Comparison of ENCODE assay signal across 14 cellular contexts in genomic region chr11:10379871-10380568, GRCh38.
DNase-seq lines count a peak whose midpoint lies in the region; FAIRE-seq and TF ChIP-seq lines count a peak whose summit lies in the region.
"Had no signal": no experiment of that assay in that cellular context is flagged by ENCODE, and none has a peak within 500 bp of the region (broad histone marks: within the 10 kb centered on the region; RNA-seq: fewer than 3 reads in every experiment).

No MANE protein-coding gene starts in this region.

- H3K27ac ChIP-seq in astrocyte (ENCODE audit: low read depth, low read length) (peak overlapping the region; percentile 17), muscle layer of colon (ENCODE audit: low read depth, low read length) (peak overlapping the region; percentile 27)

- H3K4me3 Mint-ChIP-seq in astrocyte (ENCODE audit: unreplicated experiment) (no peak overlapping the region), CD14-positive monocyte (no peak overlapping the region)
- H3K4me3 Mint-ChIP-seq: activated naive CD4-positive, alpha-beta T cell treated with anti-CD3 and anti-CD28 coated beads, Interleukin-2, amount 10 ng/mL, durations not matched to agents 7 days and 5 days had no signal

- peaks cover 3% of the 10 kb centered on the region for H3K27me3 Mint-ChIP-seq in astrocyte (ENCODE audit: low read depth, unreplicated experiment)
- H3K27me3 Mint-ChIP-seq in CD14-positive monocyte (ENCODE audit: low read depth in 3 of 3) = peaks cover 0 to 6% (median 5%) of the 10 kb centered on the region in 3 donors

- no peaks in the 10 kb centered on the region for H4K20me1 ChIP-seq in astrocyte (ENCODE audit: insufficient read depth, low read length)

- H3K36me3 Mint-ChIP-seq in astrocyte (ENCODE audit: low read depth, unreplicated experiment) = peaks cover 5% of the 10 kb centered on the region
- no peaks in the 10 kb centered on the region for H3K36me3 Mint-ChIP-seq in CD14-positive monocyte
- H3K36me3 Mint-ChIP-seq: activated naive CD4-positive, alpha-beta T cell treated with anti-CD3 and anti-CD28 coated beads, Interleukin-2, amount 10 ng/mL, durations not matched to agents 7 days and 5 days had no signal

- H3K4me3 ChIP-seq in astrocyte (ENCODE audit: insufficient read depth, low read depth, low read length) (no peak overlapping the region), muscle layer of colon (ENCODE audit: low read depth in 1 of 2, low read length in 2 of 2) (no peak overlapping the region)
- H3K4me3 ChIP-seq: mucosa of descending colon had no signal

- no peaks in the 10 kb centered on the region for H3K36me3 ChIP-seq in astrocyte (ENCODE audit: insufficient read depth, low read length)
- no peaks in the 10 kb centered on the region for H3K36me3 ChIP-seq in muscle layer of colon (ENCODE audit: insufficient read depth, low read length)
- H3K36me3 ChIP-seq: BE2C had no signal

- intact Hi-C loops in CD14-positive monocyte (cut with micrococcal nuclease) = no loop called here

- DNase-seq in DMS153 (lab: John Stamatoyannopoulos, UW) (peak; percentile 95), NCI-H1436 treated with DMSO at 0.1 percent for 48 hours (lab: John Stamatoyannopoulos, UW) (peak; percentile 23), astrocyte (ENCODE audit: low read depth) (no peak), CD14-positive monocyte (ENCODE audit: low spot score) (no peak), HK-2 (ENCODE audit: unreplicated experiment) (no peak), putamen (ENCODE audit: low spot score) (no peak), hippocampal formation (lab: John Stamatoyannopoulos, UW) (no peak)
- DNase-seq: activated naive CD4-positive, alpha-beta T cell treated with anti-CD3 and anti-CD28 coated beads, Interleukin-2, amount 10 ng/mL, durations not matched to agents 7 days and 5 days; BE2C; mucosa of descending colon; NCI-H82; posterior cingulate gyrus; SHP77 treated with DMSO at 0.1 percent for 48 hours had no signal

- H3K79me2 ChIP-seq in astrocyte (ENCODE audit: insufficient read depth, low read length) = no peaks in the 10 kb centered on the region

- H2AFZ ChIP-seq in astrocyte (ENCODE audit: low read depth, low read length) = no peak overlapping the region

- H3K9me3 ChIP-seq in astrocyte (ENCODE audit: insufficient read depth, low read depth, low read length) = no peaks in the 10 kb centered on the region
- no peaks in the 10 kb centered on the region for H3K9me3 ChIP-seq in muscle layer of colon (ENCODE audit: low read length)
- H3K9me3 ChIP-seq: BE2C, mucosa of descending colon had no signal

- FAIRE-seq in astrocyte (lab: Jason Lieb, UNC) = no peak

- no peak for TF ChIP-seq CTCF in astrocyte (IDR thresholded peaks at IDR 0.05; ENCODE audit: insufficient read depth, low read depth, low read length)
- no peak for TF ChIP-seq CTCF in CD14-positive monocyte (IDR thresholded peaks at IDR 0.05)

- no peak overlapping the region for H3K27ac Mint-ChIP-seq in astrocyte (ENCODE audit: unreplicated experiment)
- no peak overlapping the region for H3K27ac Mint-ChIP-seq in CD14-positive monocyte
- H3K27ac Mint-ChIP-seq: activated naive CD4-positive, alpha-beta T cell treated with anti-CD3 and anti-CD28 coated beads, Interleukin-2, amount 10 ng/mL, durations not matched to agents 7 days and 5 days had no signal

- peaks cover 2% of the 10 kb centered on the region for H3K27me3 ChIP-seq in astrocyte (ENCODE audit: insufficient read depth, low read length)
- H3K27me3 ChIP-seq in muscle layer of colon (ENCODE audit: control insufficient read depth in 1 of 2, insufficient read depth in 2 of 2, low read length in 2 of 2) = no peaks in the 10 kb centered on the region
- H3K27me3 ChIP-seq: BE2C had no signal

- no peaks in the 10 kb centered on the region for H3K9me3 Mint-ChIP-seq in astrocyte (ENCODE audit: unreplicated experiment)
- H3K9me3 Mint-ChIP-seq in CD14-positive monocyte = peaks cover 0 to 4% (median 2%) of the 10 kb centered on the region in 7 donors
- H3K9me3 Mint-ChIP-seq: activated naive CD4-positive, alpha-beta T cell treated with anti-CD3 and anti-CD28 coated beads, Interleukin-2, amount 10 ng/mL, durations not matched to agents 7 days and 5 days had no signal

- H3K4me1 ChIP-seq in astrocyte (ENCODE audit: insufficient read depth, low read length) (peaks cover 23% of the 10 kb centered on the region), muscle layer of colon (ENCODE audit: insufficient read depth, low read length) (peaks cover 18% of the 10 kb centered on the region)
- H3K4me1 ChIP-seq: BE2C had no signal

- no peak overlapping the region for H3K9ac ChIP-seq in astrocyte (ENCODE audit: low read length)
- no peak overlapping the region for H3K9ac ChIP-seq in muscle layer of colon (ENCODE audit: low read length)

- H3K4me1 Mint-ChIP-seq in astrocyte (ENCODE audit: low read depth, unreplicated experiment) (peaks cover 5% of the 10 kb centered on the region), CD14-positive monocyte (peaks cover 16% of the 10 kb centered on the region)
- H3K4me1 Mint-ChIP-seq: activated naive CD4-positive, alpha-beta T cell treated with anti-CD3 and anti-CD28 coated beads, Interleukin-2, amount 10 ng/mL, durations not matched to agents 7 days and 5 days had no signal

- peak overlapping the region; percentile 28 for H3K4me2 ChIP-seq in astrocyte (ENCODE audit: low read length)

Comparison
In these comparisons a context has a peak if more than half of its experiments do, and no peak if none do; other contexts are left out.
1. DNase-seq: peak in DMS153 (single experiment) and NCI-H1436 treated with DMSO at 0.1 percent for 48 hours (single experiment); none in astrocyte (single experiment), CD14-positive monocyte (single experiment), HK-2 (single experiment), putamen (single experiment) and hippocampal formation (0 of 2).